ENCODE assay signal across 11 cellular contexts in genomic region chr1:109252893-109253802, GRCh38. TPM values are rescaled to one million over a fixed set of nuclear protein-coding genes. Genes with fewer than 3 reads are reported as not detected.
A peak's percentile ranks its signal among the peaks of the same experiment; 100 is the strongest.
DNase-seq lines count a peak whose midpoint lies in the region; ATAC-seq and TF ChIP-seq lines count a peak whose summit lies in the region.
"Had no signal": no experiment of that assay in that cellular context is flagged by ENCODE, and none has a peak within 500 bp of the region (broad histone marks: within the 10 kb centered on the region; RNA-seq: fewer than 3 reads in every experiment).

No MANE protein-coding gene starts in this region.

- no peak overlapping the region for H2BK5ac ChIP-seq in H9 (ENCODE audit: insufficient read length, low read length)

- no peak overlapping the region for H2BK15ac ChIP-seq in H9 (ENCODE audit: low read depth, low read length)

- H3K27ac Mint-ChIP-seq in H9: peak overlapping the region in 2 of 3 experiments; percentile 57 to 72; a peak in 2 of 7 replicates
- H3K27ac Mint-ChIP-seq in naive thymus-derived CD4-positive, alpha-beta T cell: no peak overlapping the region

- peaks cover 22 to 33% (median 28%) of the 10 kb centered on the region in 3 experiments for H3K36me3 Mint-ChIP-seq in H9 (ENCODE audit: insufficient read depth in 1 of 3, low read depth in 3 of 3)
- H3K36me3 Mint-ChIP-seq in naive thymus-derived CD4-positive, alpha-beta T cell: no peaks in the 10 kb centered on the region

- no peak overlapping the region for H3K4ac ChIP-seq in H9 (ENCODE audit: low read depth, low read length)

- H3K4me1 Mint-ChIP-seq in H9: peaks cover 42 to 52% of the 10 kb centered on the region in 2 experiments
- peaks cover 3 to 27% (median 20%) of the 10 kb centered on the region in 7 donors for H3K4me1 Mint-ChIP-seq in naive thymus-derived CD4-positive, alpha-beta T cell

- peaks cover 14 to 21% of the 10 kb centered on the region in 2 experiments for H3K9me3 Mint-ChIP-seq in H9
- H3K9me3 Mint-ChIP-seq in naive thymus-derived CD4-positive, alpha-beta T cell: peaks cover 0 to 1% (median 0%) of the 10 kb centered on the region in 11 donors

- H3K79me1 ChIP-seq in H9 (ENCODE audit: insufficient read depth, low read depth, low read length, poor library complexity, severe bottlenecking): no peaks in the 10 kb centered on the region

- no peak overlapping the region for H3K23ac ChIP-seq in H9 (ENCODE audit: insufficient read length, low read depth, low read length)

- DNase-seq in H9 (no peak), ascending aorta (ENCODE audit: low spot score in 2 of 2) (peak in 1 of 2 donors; percentile 45), iPS-NIHi11 (ENCODE audit: low spot score) (peak; percentile 58), smooth muscle cell (lab: John Stamatoyannopoulos, UW; ENCODE audit: unreplicated experiment) (no peak), NCI-H2171 (lab: John Stamatoyannopoulos, UW) (no peak)
- no peak for DNase-seq in activated CD4-positive, alpha-beta T cell treated with anti-CD3 and anti-CD28 coated beads for 48 hours
- no peak for DNase-seq in naive thymus-derived CD4-positive, alpha-beta T cell

- TF ChIP-seq CTCF in H9 (conservative IDR thresholded peaks at IDR 0.05) (no peak), ascending aorta (IDR thresholded peaks at IDR 0.05) (no peak), smooth muscle cell (IDR thresholded peaks at IDR 0.05; ENCODE audit: borderline replicate concordance, insufficient read depth, poor library complexity, severe bottlenecking) (no peak)

- POLR2A ChIA-PET in naive thymus-derived CD4-positive, alpha-beta T cell (lab: Charles Lee): interaction anchor here (1.0 kb wide), 2 partner anchors 13 to 145 kb away, joined by 3 to 4 read pairs; no protein-coding TSS in a partner anchor

- intact Hi-C loops in ascending aorta (cut with DNase I): no loop called here
- intact Hi-C loops in naive thymus-derived CD4-positive, alpha-beta T cell (cut with micrococcal nuclease): no loop called here

- no peak overlapping the region for H2BK12ac ChIP-seq in H9 (ENCODE audit: insufficient read length, low read depth, low read length)

- H2BK20ac ChIP-seq in H9 (ENCODE audit: low read depth, low read length, poor library complexity, severe bottlenecking): no peak overlapping the region

- H3K27ac ChIP-seq in H9 (ENCODE audit: insufficient read length, low read depth, low read length): no peak overlapping the region
- peak overlapping the region; percentile 69 to 74 for H3K27ac ChIP-seq in ascending aorta
- H3K27ac ChIP-seq in smooth muscle cell (ENCODE audit: low read depth): no peak overlapping the region
- no peak overlapping the region for H3K27ac ChIP-seq in naive thymus-derived CD4-positive, alpha-beta T cell (ENCODE audit: low read depth, low read length)

- no peak overlapping the region for H3K18ac ChIP-seq in H9 (ENCODE audit: insufficient read length, low read depth, low read length)

- H4K8ac ChIP-seq in H9 (replicated peaks; ENCODE audit: insufficient read length, low read depth, low read length): no peak overlapping the region

- H2BK120ac ChIP-seq in H9 (ENCODE audit: low read depth, low read length, poor library complexity, severe bottlenecking): no peak overlapping the region

- no CpG with 5 or more reads among the region's 33 CpGs for WGBS in H9 (ENCODE audit: extremely low coverage, insufficient read length, low lambda C conversion rate)
- WGBS in smooth muscle cell (ENCODE audit: low lambda C conversion rate): 93% methylated on average over 33 of the region's 33 CpGs

- H2AK5ac ChIP-seq in H9 (ENCODE audit: insufficient read length, low read length): no peak overlapping the region

- H3K4me3 Mint-ChIP-seq in H9: peak overlapping the region; percentile 22 to 62; a peak in 3 of 5 replicates
- peak overlapping the region in 1 of 10 donors; percentile 7 for H3K4me3 Mint-ChIP-seq in naive thymus-derived CD4-positive, alpha-beta T cell

- H3K23me2 ChIP-seq in H9 (ENCODE audit: insufficient read length, low read depth, low read length, poor library complexity, severe bottlenecking): peaks cover 5% of the 10 kb centered on the region

- no peak overlapping the region for H3K4me2 ChIP-seq in H9 (ENCODE audit: insufficient read depth, insufficient read length, low read length)
- no peak overlapping the region for H3K4me2 ChIP-seq in smooth muscle cell

- H3K14ac ChIP-seq in H9 (ENCODE audit: insufficient read depth, low read length): peak overlapping the region; percentile 36; the same call in 1 of the 2 replicates

- H3K79me2 ChIP-seq in H9 (ENCODE audit: insufficient read depth, low read length): no peaks in the 10 kb centered on the region; the same call in 1 of the 2 replicates
- H3K79me2 ChIP-seq in smooth muscle cell (ENCODE audit: low read depth): no peaks in the 10 kb centered on the region

- no peak overlapping the region for H3K9ac ChIP-seq in H9 (ENCODE audit: extremely low read depth, insufficient read length, low read length)
- no peak overlapping the region for H3K9ac ChIP-seq in smooth muscle cell (ENCODE audit: low read depth)

- no peaks in the 10 kb centered on the region for H3K4me1 ChIP-seq in H9 (ENCODE audit: insufficient read depth, low read length)
- peaks cover 9 to 27% of the 10 kb centered on the region in 2 donors for H3K4me1 ChIP-seq in ascending aorta
- H3K4me1 ChIP-seq in smooth muscle cell (ENCODE audit: low read depth): peaks cover 24% of the 10 kb centered on the region
- peaks cover 11 to 15% of the 10 kb centered on the region in 2 donors for H3K4me1 ChIP-seq in naive thymus-derived CD4-positive, alpha-beta T cell (ENCODE audit: control insufficient read depth in 2 of 2, insufficient read depth in 2 of 2, low read length in 2 of 2)

- H4K20me1 ChIP-seq in H9 (ENCODE audit: control insufficient read depth, insufficient read depth, insufficient read length): no peaks in the 10 kb centered on the region
- no peaks in the 10 kb centered on the region for H4K20me1 ChIP-seq in smooth muscle cell (ENCODE audit: low read depth)

- no peak overlapping the region for H4K91ac ChIP-seq in H9 (ENCODE audit: insufficient read length, low read depth, low read length)

- H2AFZ ChIP-seq in H9 (ENCODE audit: low read length): no peak overlapping the region
- H2AFZ ChIP-seq in smooth muscle cell (ENCODE audit: low read depth): peak overlapping the region; percentile 78

- CTCF ChIA-PET in naive thymus-derived CD4-positive, alpha-beta T cell (lab: Charles Lee): no interaction called here

- H3K27me3 Mint-ChIP-seq in H9 (ENCODE audit: low read depth): peaks cover 29% of the 10 kb centered on the region
- peaks cover 0 to 15% (median 0%) of the 10 kb centered on the region in 5 donors for H3K27me3 Mint-ChIP-seq in naive thymus-derived CD4-positive, alpha-beta T cell

- H3T11ph ChIP-seq in H9 (ENCODE audit: low read length): no peak overlapping the region

- H3K4me3 ChIP-seq in ascending aorta: peak overlapping the region in 1 of 2 donors; percentile 8
- H3K4me3 ChIP-seq in smooth muscle cell: no peak overlapping the region
- no peak overlapping the region for H3K4me3 ChIP-seq in naive thymus-derived CD4-positive, alpha-beta T cell (ENCODE audit: low read length)

- no peak overlapping the region for H4K5ac ChIP-seq in H9 (ENCODE audit: insufficient read length, low read depth, low read length)

- H3K56ac ChIP-seq in H9 (ENCODE audit: insufficient read length, low read depth, low read length): no peak overlapping the region

- no peaks in the 10 kb centered on the region for H3F3A ChIP-seq in smooth muscle cell (ENCODE audit: low read depth)

- H3K9me3 ChIP-seq in H9 (ENCODE audit: control insufficient read depth, low read depth, low read length) (no peaks in the 10 kb centered on the region), ascending aorta (no peaks in the 10 kb centered on the region), smooth muscle cell (replicated peaks; ENCODE audit: low read depth) (no peaks in the 10 kb centered on the region)
- no peaks in the 10 kb centered on the region for H3K9me3 ChIP-seq in naive thymus-derived CD4-positive, alpha-beta T cell (ENCODE audit: control insufficient read depth in 2 of 3, low read length in 3 of 3)

- H3K36me3 ChIP-seq in ascending aorta (no peaks in the 10 kb centered on the region), smooth muscle cell (ENCODE audit: low read depth) (no peaks in the 10 kb centered on the region)
- H3K36me3 ChIP-seq in naive thymus-derived CD4-positive, alpha-beta T cell (ENCODE audit: control insufficient read depth in 2 of 3, insufficient read depth in 3 of 3, low read length in 3 of 3): no peaks in the 10 kb centered on the region

- ATAC-seq in HG02610 (IDR thresholded peaks at IDR 0.05; ENCODE audit: unreplicated experiment): no peak
- no peak for ATAC-seq in naive thymus-derived CD4-positive, alpha-beta T cell
- ATAC-seq: activated CD4-positive, CD25-positive, alpha-beta regulatory T cell treated with anti-CD3 and anti-CD28 coated beads, Interleukin-2, amount 50 U/mL, for 24 hours had no signal

- H3K27me3 ChIP-seq in H9 (ENCODE audit: insufficient read depth, low read length) (peaks cover 4% of the 10 kb centered on the region; the same call in 1 of the 2 replicates), ascending aorta (no peaks in the 10 kb centered on the region), smooth muscle cell (ENCODE audit: low read depth) (peaks cover 5% of the 10 kb centered on the region)
- H3K27me3 ChIP-seq in naive thymus-derived CD4-positive, alpha-beta T cell (ENCODE audit: control insufficient read depth in 2 of 2, insufficient read depth in 2 of 2, low read length in 2 of 2): no peaks in the 10 kb centered on the region

RNA-seq across cellular contexts. Expression of gene CELSR2, which starts 3.8 kb away (rescaled TPM):
- total RNA-seq in H9 (2021) (26.7 and 29.2 TPM in 2 replicates), ascending aorta (3.6 TPM), smooth muscle cell (2.9 and 3.6 TPM in 2 replicates)
- 1.8 and 5.1 TPM in 2 replicates for polyA plus RNA-seq in smooth muscle cell
- 1 to 10 TPM; 3.0 to 6.4 (median 3.2) TPM for total RNA-seq in naive thymus-derived CD4-positive, alpha-beta T cell
- polyA plus RNA-seq in naive thymus-derived CD4-positive, alpha-beta T cell: 1 to 10 TPM in 1 of 2 donors, under 1 TPM in 1; 0.17 to 1.3 TPM

RNA-seq across cellular contexts. Expression of gene PSRC1, which starts 29.8 kb away (rescaled TPM):
- total RNA-seq in H9 (2021) (60.3 and 63.0 TPM in 2 replicates), ascending aorta (1.3 TPM), smooth muscle cell (5.5 and 5.7 TPM in 2 replicates)
- polyA plus RNA-seq in smooth muscle cell: 9.0 and 10.8 TPM in 2 replicates
- total RNA-seq in naive thymus-derived CD4-positive, alpha-beta T cell: 10 to 100 TPM in 1 of 5 experiments, 1 to 10 TPM in 1, under 1 TPM in 2, not detected in 1; 0.38 to 16.1 (median 1.3) TPM
- under 1 TPM in 1 of 2 donors, not detected in 1; 0.67 TPM for polyA plus RNA-seq in naive thymus-derived CD4-positive, alpha-beta T cell

RNA-seq across cellular contexts. Expression of gene SARS1, which starts 39.4 kb away (rescaled TPM):
- 139 and 144 TPM in 2 replicates for total RNA-seq in H9 (2021)
- 134 TPM for total RNA-seq in ascending aorta
- total RNA-seq in smooth muscle cell: 157 and 164 TPM in 2 replicates
- polyA plus RNA-seq in smooth muscle cell: 165 and 176 TPM in 2 replicates
- 100 to 1,000 TPM; 110 to 173 (median 135) TPM for total RNA-seq in naive thymus-derived CD4-positive, alpha-beta T cell
- 100 to 1,000 TPM; 134 to 179 TPM for polyA plus RNA-seq in naive thymus-derived CD4-positive, alpha-beta T cell

RNA-seq across cellular contexts. Expression of gene MYBPHL, which starts 53.7 kb away (rescaled TPM):
- 0.59 and 1.1 TPM in 2 replicates for total RNA-seq in H9 (2021)
- total RNA-seq in ascending aorta: not detected
- not detected in 2 replicates for total RNA-seq in smooth muscle cell
- not detected in 2 replicates for polyA plus RNA-seq in smooth muscle cell
- total RNA-seq in naive thymus-derived CD4-positive, alpha-beta T cell: not detected
- not detected for polyA plus RNA-seq in naive thymus-derived CD4-positive, alpha-beta T cell
- total RNA-seq: glomerular endothelial cell, HT-29 had no signal

Comparison
In these comparisons a context has a peak if more than half of its experiments do, and no peak if none do; other contexts are left out.
1. H3K27ac ChIP-seq: peak in ascending aorta (2 of 2); none in H9 (single experiment), smooth muscle cell (single experiment) and naive thymus-derived CD4-positive, alpha-beta T cell (single experiment).
2. H3K27ac Mint-ChIP-seq: peak in H9 (2 of 3); none in naive thymus-derived CD4-positive, alpha-beta T cell (0 of 9).